In genomic region chr10:59654007-59654406, GRCh38 we compare ENCODE assay signal across 12 cellular contexts. TPM values are rescaled to one million over a fixed set of nuclear protein-coding genes. Genes with fewer than 3 reads are reported as not detected.
DNase-seq lines count a peak whose midpoint lies in the region; ATAC-seq and TF ChIP-seq lines count a peak whose summit lies in the region.
"Had no signal": no experiment of that assay in that cellular context is flagged by ENCODE, and none has a peak within 500 bp of the region (broad histone marks: within the 10 kb centered on the region; RNA-seq: fewer than 3 reads in every experiment).

No MANE protein-coding gene starts in this region.

- no peaks in the 10 kb centered on the region for H3K27me3 Mint-ChIP-seq in CD4-positive, CD25-positive, alpha-beta regulatory T cell
- H3K27me3 Mint-ChIP-seq in chondrocyte (ENCODE audit: low read depth): no peaks in the 10 kb centered on the region

- H3K4me1 ChIP-seq in CD4-positive, CD25-positive, alpha-beta regulatory T cell (ENCODE audit: control insufficient read depth, insufficient read depth, low read length, poor library complexity, severe bottlenecking): no peaks in the 10 kb centered on the region
- H3K4me1 ChIP-seq: BE2C had no signal

- no peaks in the 10 kb centered on the region for H3K36me3 ChIP-seq in CD4-positive, CD25-positive, alpha-beta regulatory T cell (ENCODE audit: control insufficient read depth, insufficient read depth, low read length)
- H3K36me3 ChIP-seq in KOPT-K1 (ENCODE audit: insufficient read depth, low read length): no peaks in the 10 kb centered on the region
- H3K36me3 ChIP-seq: BE2C had no signal

- no peaks in the 10 kb centered on the region for H3K36me3 Mint-ChIP-seq in CD4-positive, CD25-positive, alpha-beta regulatory T cell
- no peaks in the 10 kb centered on the region for H3K36me3 Mint-ChIP-seq in chondrocyte (ENCODE audit: low read depth)

- H3K9me3 Mint-ChIP-seq in CD4-positive, CD25-positive, alpha-beta regulatory T cell: peaks cover 0 to 2% (median 0%) of the 10 kb centered on the region in 7 donors
- H3K9me3 Mint-ChIP-seq in chondrocyte (ENCODE audit: low read depth): no peaks in the 10 kb centered on the region
- H3K9me3 Mint-ChIP-seq: nephron had no signal

- TF ChIP-seq CTCF in chondrocyte (IDR thresholded peaks at IDR 0.05) (no peak), RWPE1 (conservative IDR thresholded peaks at IDR 0.05; ENCODE audit: low read depth) (no peak)

- CTCF ChIA-PET in RWPE1 (lab: Yijun Ruan, JAX): interaction anchor here (0.7 kb wide), 1 partner anchor 15 kb away, joined by 3 read pairs; no protein-coding TSS in a partner anchor

- no peak overlapping the region for H3K4me3 ChIP-seq in CD4-positive, CD25-positive, alpha-beta regulatory T cell (ENCODE audit: low read depth, low read length)

- no peaks in the 10 kb centered on the region for H3K9me3 ChIP-seq in CD4-positive, CD25-positive, alpha-beta regulatory T cell (ENCODE audit: control insufficient read depth in 2 of 2, low read length in 2 of 2)
- H3K9me3 ChIP-seq in KOPT-K1 (ENCODE audit: insufficient read depth, low read length, poor library complexity, severe bottlenecking): no peaks in the 10 kb centered on the region
- H3K9me3 ChIP-seq: BE2C had no signal

- no peak overlapping the region for H3K27ac ChIP-seq in CD4-positive, CD25-positive, alpha-beta regulatory T cell (ENCODE audit: insufficient read depth, low read length, poor library complexity, severe bottlenecking)
- H3K27ac ChIP-seq in KOPT-K1 (ENCODE audit: low read depth, low read length, poor library complexity, severe bottlenecking) (peak overlapping the region; percentile 22), RWPE1 (no peak overlapping the region)

- H3K27ac Mint-ChIP-seq in CD4-positive, CD25-positive, alpha-beta regulatory T cell: peak overlapping the region in 2 of 3 donors; percentile 28
- H3K27ac Mint-ChIP-seq in chondrocyte (ENCODE audit: unreplicated experiment): no peak overlapping the region
- H3K27ac Mint-ChIP-seq: nephron had no signal

- H3K27me3 ChIP-seq in CD4-positive, CD25-positive, alpha-beta regulatory T cell (ENCODE audit: control insufficient read depth, insufficient read depth, low read length): no peaks in the 10 kb centered on the region
- H3K27me3 ChIP-seq: BE2C had no signal

- H3K4me3 Mint-ChIP-seq in CD4-positive, CD25-positive, alpha-beta regulatory T cell: no peak overlapping the region
- H3K4me3 Mint-ChIP-seq in chondrocyte (ENCODE audit: unreplicated experiment): peak overlapping the region; percentile 5
- H3K4me3 Mint-ChIP-seq: nephron had no signal

- POLR2A ChIA-PET in RWPE1 (lab: Yijun Ruan, JAX; ENCODE audit: low non-redundant PET): no interaction called here

- no peak for ATAC-seq in CD4-positive, CD25-positive, alpha-beta regulatory T cell (ENCODE audit: low read depth in 2 of 2)
- ATAC-seq in GM19372 (IDR thresholded peaks at IDR 0.05; ENCODE audit: low read depth, unreplicated experiment): peak; percentile 75
- ATAC-seq: stimulated activated naive CD8-positive, alpha-beta T cell treated with anti-CD3 and anti-CD28 coated beads, Interleukin-15, Interleukin-2, amounts not matched to agents 100 U/mL and 50 U/mL, for 24 hours had no signal

- peak in 1 of 3 donors; percentile 48 for DNase-seq in CD4-positive, CD25-positive, alpha-beta regulatory T cell
- DNase-seq in chondrocyte (ENCODE audit: low spot score) (no peak), RWPE1 (ENCODE audit: low spot score) (no peak), hepatic stellate cell (ENCODE audit: low spot score) (no peak), NCI-H1105 (lab: John Stamatoyannopoulos, UW) (no peak)
- no peak for DNase-seq in NK-92 treated with Interleukin-12 subunit alpha and Interleukin-12 subunit beta, amount 100 ng/mL, for 24 hours (lab: John Stamatoyannopoulos, UW)
- DNase-seq: BE2C; HCEC 1CT; stimulated activated naive CD8-positive, alpha-beta T cell treated with anti-CD3 and anti-CD28 coated beads, Interleukin-15, Interleukin-2, amounts not matched to agents 100 U/mL and 50 U/mL, for 24 hours had no signal

- peaks cover 0 to 8% (median 5%) of the 10 kb centered on the region in 4 donors for H3K4me1 Mint-ChIP-seq in CD4-positive, CD25-positive, alpha-beta regulatory T cell
- H3K4me1 Mint-ChIP-seq in chondrocyte (ENCODE audit: low read depth): peaks cover 9% of the 10 kb centered on the region
- H3K4me1 Mint-ChIP-seq: nephron had no signal

RNA-seq across cellular contexts. Expression of gene SLC16A9, which starts 55.6 kb away (rescaled TPM):
- 0.42 TPM for total RNA-seq in CD4-positive, CD25-positive, alpha-beta regulatory T cell
- polyA plus RNA-seq in CD4-positive, CD25-positive, alpha-beta regulatory T cell: under 1 TPM in 1 of 4 donors, not detected in 3; 0.29 TPM
- total RNA-seq in chondrocyte: 1.00 to 1.5 TPM (median 1.2 TPM) in 3 replicates
